Comparison of ENCODE assay signal across 17 cellular contexts in genomic region chr14:68211886-68212285, GRCh38.
DNase-seq lines count a peak whose midpoint lies in the region; ATAC-seq, FAIRE-seq and TF ChIP-seq lines count a peak whose summit lies in the region.
"Had no signal": no experiment of that assay in that cellular context is flagged by ENCODE, and none has a peak within 500 bp of the region (broad histone marks: within the 10 kb centered on the region; RNA-seq: fewer than 3 reads in every experiment).

No MANE protein-coding gene starts in this region.

- in situ Hi-C loops in GM23248 (cut with MboI) = no loop called here

- H3K9me3 ChIP-seq in GM23248 (ENCODE audit: low read depth) = no peaks in the 10 kb centered on the region
- no peaks in the 10 kb centered on the region for H3K9me3 ChIP-seq in T-helper 17 cell (ENCODE audit: control insufficient read depth, low read length, poor library complexity, severe bottlenecking)
- H3K9me3 ChIP-seq in effector memory CD4-positive, alpha-beta T cell (ENCODE audit: control insufficient read depth, low read length) = no peaks in the 10 kb centered on the region
- no peaks in the 10 kb centered on the region for H3K9me3 ChIP-seq in gastroesophageal sphincter
- H3K9me3 ChIP-seq in MM.1S (replicated peaks; ENCODE audit: insufficient read depth, low read length) = no peaks in the 10 kb centered on the region
- H3K9me3 ChIP-seq: tibial nerve had no signal

- H3K27me3 ChIP-seq in GM23248 (replicated peaks; ENCODE audit: insufficient read depth) (no peaks in the 10 kb centered on the region), gastroesophageal sphincter (no peaks in the 10 kb centered on the region), MM.1S (replicated peaks; ENCODE audit: insufficient read depth, low read length) (no peaks in the 10 kb centered on the region)
- no peaks in the 10 kb centered on the region for H3K27me3 ChIP-seq in effector memory CD4-positive, alpha-beta T cell (replicated peaks; ENCODE audit: control insufficient read depth, insufficient read depth, low read length, poor library complexity, severe bottlenecking)
- H3K27me3 ChIP-seq: tibial nerve had no signal

- peak overlapping the region; percentile 95 for H3K27ac Mint-ChIP-seq in T-helper 17 cell
- H3K27ac Mint-ChIP-seq in immature natural killer cell = peak overlapping the region; percentile 93 to 99 (median 98)
- peak overlapping the region; percentile 15 for H3K27ac Mint-ChIP-seq in stimulated activated effector memory CD8-positive, alpha-beta T cell treated with anti-CD3 and anti-CD28 coated beads, Interleukin-12 subunit alpha, Interleukin-12 subunit beta, amount 100 ng/mL, for 72 hours

- no peak for TF ChIP-seq CTCF in D721Med (IDR thresholded peaks at IDR 0.05; ENCODE audit: insufficient read depth, missing control alignments)
- no peak for TF ChIP-seq CTCF in gastroesophageal sphincter (IDR thresholded peaks at IDR 0.05)
- TF ChIP-seq CTCF in MM.1S (IDR thresholded peaks at IDR 0.05; ENCODE audit: low read length) = no peak

- H4K20me1 ChIP-seq in GM23248 (ENCODE audit: insufficient read depth) = no peaks in the 10 kb centered on the region
- no peaks in the 10 kb centered on the region for H4K20me1 ChIP-seq in MM.1S (ENCODE audit: insufficient read depth, low read length)

- ATAC-seq in T-helper 17 cell (no peak), gastroesophageal sphincter (no peak)
- ATAC-seq in stimulated activated effector memory CD8-positive, alpha-beta T cell treated with anti-CD3 and anti-CD28 coated beads, Interleukin-12 subunit alpha, Interleukin-12 subunit beta, amount 100 ng/mL, for 72 hours = no peak

- H2AFZ ChIP-seq in GM23248 (no peak overlapping the region), MM.1S (ENCODE audit: low read length) (no peak overlapping the region)

- WGBS in GM23248 (ENCODE audit: low coverage in 1 of 2, low lambda C conversion rate in 2 of 2, missing lambda C conversion rate in 2 of 2), 2 experiments = 57 to 65% methylated on average over 2 of the region's 2 CpGs
- 30 to 71% methylated on average over 2 of the region's 2 CpGs for WGBS in gastroesophageal sphincter (ENCODE audit: low coverage in 1 of 2), 2 donors

- no peak for TF ChIP-seq POLR2A in gastroesophageal sphincter (IDR thresholded peaks at IDR 0.05)

- H3K4me3 Mint-ChIP-seq in T-helper 17 cell (no peak overlapping the region), immature natural killer cell (no peak overlapping the region)
- H3K4me3 Mint-ChIP-seq in stimulated activated effector memory CD8-positive, alpha-beta T cell treated with anti-CD3 and anti-CD28 coated beads, Interleukin-12 subunit alpha, Interleukin-12 subunit beta, amount 100 ng/mL, for 72 hours = no peak overlapping the region

- H3K9me3 Mint-ChIP-seq in immature natural killer cell = no peaks in the 10 kb centered on the region
- H3K9me3 Mint-ChIP-seq in stimulated activated effector memory CD8-positive, alpha-beta T cell treated with anti-CD3 and anti-CD28 coated beads, Interleukin-12 subunit alpha, Interleukin-12 subunit beta, amount 100 ng/mL, for 72 hours = no peaks in the 10 kb centered on the region
- H3K9me3 Mint-ChIP-seq: activated T-helper 2 cell treated with anti-CD3 and anti-CD28 coated beads, Interferon-gamma antibody, Interleukin-2, Interleukin-4, amounts not matched to agents 10 μg/mL and 5 μg/mL and 100 μg/mL, durations not matched to agents 14 hours and 24 hours and 36 hours had no signal

- H3K4me2 ChIP-seq in GM23248 (ENCODE audit: unreplicated experiment) = no peak overlapping the region
- H3K4me2 ChIP-seq in MM.1S (ENCODE audit: low read depth, low read length) = no peak overlapping the region

- H3K27ac ChIP-seq in GM23248 = peak overlapping the region; percentile 93; the same call in 1 of the 2 replicates
- no peak overlapping the region for H3K27ac ChIP-seq in effector memory CD4-positive, alpha-beta T cell (ENCODE audit: insufficient read depth, low read length, poor library complexity, severe bottlenecking)
- H3K27ac ChIP-seq in gastroesophageal sphincter = peak overlapping the region in 2 of 4 donors; percentile 70 to 74
- no peak overlapping the region for H3K27ac ChIP-seq in MM.1S (ENCODE audit: low read length)
- H3K27ac ChIP-seq: HL-60 had no signal

- H3K4me1 ChIP-seq in GM23248 (ENCODE audit: insufficient read depth) (peaks cover 30% of the 10 kb centered on the region), gastroesophageal sphincter (peaks cover 9 to 68% (median 10%) of the 10 kb centered on the region in 3 donors), MM.1S (ENCODE audit: low read length) (peaks cover 4% of the 10 kb centered on the region)
- peaks cover 23% of the 10 kb centered on the region for H3K4me1 ChIP-seq in effector memory CD4-positive, alpha-beta T cell (ENCODE audit: control insufficient read depth, insufficient read depth, low read length, poor library complexity, severe bottlenecking)

- no peak overlapping the region for H3K4me3 ChIP-seq in GM23248
- no peak overlapping the region for H3K4me3 ChIP-seq in effector memory CD4-positive, alpha-beta T cell (ENCODE audit: insufficient read depth, low read depth, low read length, poor library complexity, severe bottlenecking)
- H3K4me3 ChIP-seq in gastroesophageal sphincter = no peak overlapping the region
- no peak overlapping the region for H3K4me3 ChIP-seq in MM.1S (ENCODE audit: low read length)
- H3K4me3 ChIP-seq: tibial nerve had no signal

- no peaks in the 10 kb centered on the region for H3K36me3 ChIP-seq in GM23248 (ENCODE audit: low read depth)
- H3K36me3 ChIP-seq in effector memory CD4-positive, alpha-beta T cell (ENCODE audit: control insufficient read depth, insufficient read depth, low read length) = no peaks in the 10 kb centered on the region
- no peaks in the 10 kb centered on the region for H3K36me3 ChIP-seq in gastroesophageal sphincter
- H3K36me3 ChIP-seq in MM.1S (replicated peaks; ENCODE audit: insufficient read depth, low read length) = no peaks in the 10 kb centered on the region
- H3K36me3 ChIP-seq: tibial nerve had no signal

- H3K9me2 ChIP-seq in GM23248 (ENCODE audit: insufficient read depth) = 0 out of 2 replicates have a peak, but pooled peaks cover 5% of the 10 kb centered on the region
- no peaks in the 10 kb centered on the region for H3K9me2 ChIP-seq in MM.1S (replicated peaks; ENCODE audit: insufficient read depth, low read length)

- no peak for DNase-seq in GM23248
- no peak for DNase-seq in T-helper 17 cell
- DNase-seq in immature natural killer cell = no peak
- DNase-seq in stimulated activated effector memory CD8-positive, alpha-beta T cell treated with anti-CD3 and anti-CD28 coated beads, Interleukin-12 subunit alpha, Interleukin-12 subunit beta, amount 100 ng/mL, for 72 hours (ENCODE audit: low spot score in 2 of 2) = no peak
- no peak for DNase-seq in D721Med (ENCODE audit: insufficient read length, low spot score)
- DNase-seq in effector memory CD4-positive, alpha-beta T cell = no peak
- DNase-seq in MM.1S = no peak
- DNase-seq: activated CD4-positive, alpha-beta T cell treated with anti-CD3 and anti-CD28 coated beads, Interleukin-2, amount 50 U/mL, for 4 hours; C1 segment of cervical spinal cord; effector CD8-positive, alpha-beta T cell; NCI-H2029 treated with DMSO at 0.1 percent for 48 hours; NCI-H82 had no signal

- FAIRE-seq in D721Med (lab: Jason Lieb, UNC) = no peak
- FAIRE-seq: frontal cortex had no signal

- peaks cover 41% of the 10 kb centered on the region for H3K4me1 Mint-ChIP-seq in T-helper 17 cell
- H3K4me1 Mint-ChIP-seq in immature natural killer cell = peaks cover 78 to 88% of the 10 kb centered on the region in 2 donors
- peaks cover 72% of the 10 kb centered on the region for H3K4me1 Mint-ChIP-seq in stimulated activated effector memory CD8-positive, alpha-beta T cell treated with anti-CD3 and anti-CD28 coated beads, Interleukin-12 subunit alpha, Interleukin-12 subunit beta, amount 100 ng/mL, for 72 hours

- H3K27me3 Mint-ChIP-seq in T-helper 17 cell (no peaks in the 10 kb centered on the region), immature natural killer cell (ENCODE audit: low read depth in 3 of 3) (peaks cover 5 to 6% (median 6%) of the 10 kb centered on the region in 3 donors)

- H3K79me2 ChIP-seq in GM23248 (ENCODE audit: insufficient read depth) (no peaks in the 10 kb centered on the region), MM.1S (ENCODE audit: low read length) (no peaks in the 10 kb centered on the region)

- H3F3A ChIP-seq in GM23248 (ENCODE audit: insufficient read depth) (peaks cover 25% of the 10 kb centered on the region), MM.1S (ENCODE audit: insufficient read depth, low read length) (peaks cover 11% of the 10 kb centered on the region; the same call in 1 of the 2 replicates)

- H3K36me3 Mint-ChIP-seq in T-helper 17 cell (ENCODE audit: low read depth) = no peaks in the 10 kb centered on the region
- H3K36me3 Mint-ChIP-seq in immature natural killer cell = no peaks in the 10 kb centered on the region
- no peaks in the 10 kb centered on the region for H3K36me3 Mint-ChIP-seq in stimulated activated effector memory CD8-positive, alpha-beta T cell treated with anti-CD3 and anti-CD28 coated beads, Interleukin-12 subunit alpha, Interleukin-12 subunit beta, amount 100 ng/mL, for 72 hours

- TF ChIP-seq EP300 in gastroesophageal sphincter (IDR thresholded peaks at IDR 0.05) = no peak

- H3K9ac ChIP-seq in GM23248 (no peak overlapping the region), MM.1S (ENCODE audit: low read length) (no peak overlapping the region)

Comparison
In these comparisons a context has a peak if more than half of its experiments do, and no peak if none do; other contexts are left out.
1. H3K27ac Mint-ChIP-seq: peak in every context shown above with its lines; median percentile 98 in immature natural killer cell; 95 in T-helper 17 cell; 15 in stimulated activated effector memory CD8-positive, alpha-beta T cell treated with anti-CD3 and anti-CD28 coated beads, Interleukin-12 subunit alpha, Interleukin-12 subunit beta, amount 100 ng/mL, for 72 hours.